Comparison of ENCODE assay signal across 18 cellular contexts in the genomic region with DNA sequence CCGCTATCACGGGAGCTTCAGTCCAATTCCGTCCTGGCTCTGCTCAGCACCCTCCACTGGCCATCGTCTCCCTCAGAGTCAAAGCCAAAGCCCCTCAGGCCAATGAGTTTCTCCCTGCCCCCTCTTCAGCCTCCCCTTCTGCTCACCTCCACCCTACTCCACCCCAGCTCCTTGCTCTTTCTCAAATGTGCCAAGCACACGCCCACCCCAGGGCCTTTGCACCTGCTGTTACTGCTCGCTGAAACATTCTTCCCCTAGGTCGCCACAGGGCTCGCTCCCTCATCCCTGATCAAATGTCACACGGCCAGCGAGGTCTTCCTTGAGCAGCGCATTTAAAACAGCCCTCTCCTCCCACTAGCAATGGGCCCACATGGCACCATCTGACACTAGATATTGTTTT. TPM values are rescaled to one million over a fixed set of nuclear protein-coding genes. Genes with fewer than 3 reads are reported as not detected.
DNase-seq lines count a peak whose midpoint lies in the region; ATAC-seq, FAIRE-seq and TF ChIP-seq lines count a peak whose summit lies in the region.
"Had no signal": no experiment of that assay in that cellular context is flagged by ENCODE, and none has a peak within 500 bp of the region (broad histone marks: within the 10 kb centered on the region; RNA-seq: fewer than 3 reads in every experiment).

No MANE protein-coding gene starts in this region.

- peaks cover 0 to 1% (median 0%) of the 10 kb centered on the region in 3 donors for H3K36me3 Mint-ChIP-seq in CD8-positive, alpha-beta memory T cell

- no peak overlapping the region for H4K8ac ChIP-seq in H1 (ENCODE audit: extremely low read depth, insufficient read depth, low read length)

- no peak overlapping the region for H3K4ac ChIP-seq in H1 (replicated peaks; ENCODE audit: insufficient read length, low read depth, low read length)

- TF ChIP-seq EP300 in H1 (IDR thresholded peaks at IDR 0.05; ENCODE audit: borderline replicate concordance in 1 of 2, low read depth in 2 of 2, low read length in 2 of 2): no peak
- TF ChIP-seq EP300 in ovary (IDR thresholded peaks at IDR 0.05): no peak

- H3K9me3 ChIP-seq in BLaER1 treated with 17β-estradiol and CSF1 and Interleukin-3, amounts not matched to agents 10 nM and 100 nM (replicated peaks in 1 of 11): no peaks in the 10 kb centered on the region
- H3K9me3 ChIP-seq in CD8-positive, alpha-beta memory T cell (ENCODE audit: low read length): no peaks in the 10 kb centered on the region
- no peaks in the 10 kb centered on the region for H3K9me3 ChIP-seq in H1 (ENCODE audit: insufficient read depth in 2 of 2, low read depth in 1 of 2, low read length in 1 of 2)
- H3K9me3 ChIP-seq in ovary: no peaks in the 10 kb centered on the region
- H3K9me3 ChIP-seq: pancreas had no signal

- H2BK15ac ChIP-seq in H1 (ENCODE audit: low read length): no peak overlapping the region

- TF ChIP-seq POLR2A in H1 (IDR thresholded peaks at IDR 0.05; ENCODE audit: control extremely low read depth in 1 of 2, low read depth in 2 of 2, low read length in 2 of 2) (no peak), ovary (IDR thresholded peaks at IDR 0.05) (no peak), erythroblast (IDR thresholded peaks at IDR 0.05; ENCODE audit: low read length) (no peak)

- H2BK120ac ChIP-seq in H1 (replicated peaks; ENCODE audit: low read depth, low read length): no peak overlapping the region

- H3K23me2 ChIP-seq in H1 (ENCODE audit: low read depth, low read length): peaks cover 1% of the 10 kb centered on the region; the same call in 1 of the 2 replicates

- no peak overlapping the region for H3K23ac ChIP-seq in H1 (ENCODE audit: insufficient read length)

- FAIRE-seq in H1 (lab: Jason Lieb, UNC): no peak
- FAIRE-seq: keratinocyte, pancreas had no signal

- no peak for TF ChIP-seq CTCF in H1 (IDR thresholded peaks at IDR 0.05; ENCODE audit: control extremely low read depth in 1 of 3, insufficient read depth in 1 of 3, low read depth in 1 of 3, low read length in 3 of 3)
- TF ChIP-seq CTCF in ovary (IDR thresholded peaks at IDR 0.05): no peak

- WGBS in H1 (ENCODE audit: extremely low coverage in 1 of 2, insufficient coverage in 1 of 2, insufficient read length in 1 of 2, insufficient replicate concordance in 2 of 2, low coverage in 1 of 2, low lambda C conversion rate in 2 of 2, missing lambda C conversion rate in 1 of 2), 2 experiments: 92% methylated on average over 11 of the region's 11 CpGs; no CpG with 5 or more reads in 1 of the 2 experiments
- 85 to 92% (median 88%) methylated on average over 11 of the region's 11 CpGs for WGBS in ovary, 3 donors

- peak overlapping the region in 1 of 7 donors; percentile 44 for H3K4me3 Mint-ChIP-seq in CD8-positive, alpha-beta memory T cell
- H3K4me3 Mint-ChIP-seq: activated naive CD4-positive, alpha-beta T cell treated with anti-CD3 and anti-CD28 coated beads, Interleukin-2, amount 10 ng/mL, durations not matched to agents 7 days and 5 days had no signal

- no peak overlapping the region for H2BK5ac ChIP-seq in H1 (ENCODE audit: low read depth, low read length)

- H3K36me3 ChIP-seq in BLaER1 treated with 17β-estradiol and CSF1 and Interleukin-3, amounts not matched to agents 10 nM and 100 nM: no peaks in the 10 kb centered on the region
- no peaks in the 10 kb centered on the region for H3K36me3 ChIP-seq in CD8-positive, alpha-beta memory T cell (ENCODE audit: insufficient read depth, low read length)
- no peaks in the 10 kb centered on the region for H3K36me3 ChIP-seq in H1 (ENCODE audit: control insufficient read depth in 2 of 4, insufficient read depth in 4 of 4, low read length in 3 of 4)
- H3K36me3 ChIP-seq in ovary: no peaks in the 10 kb centered on the region
- H3K36me3 ChIP-seq: pancreas had no signal

- DNase-seq in CD8-positive, alpha-beta memory T cell: no peak
- DNase-seq in H1 (ENCODE audit: low read depth in 1 of 2, low spot score in 2 of 2): no peak
- DNase-seq in ovary: peak in 2 of 5 donors; percentile 44 to 57
- no peak for DNase-seq in cerebellum (ENCODE audit: low spot score)
- DNase-seq in erythroblast (lab: John Stamatoyannopoulos, UW): no peak
- DNase-seq: activated CD8-positive, alpha-beta memory T cell treated with anti-CD3 and anti-CD28 coated beads, Interleukin-2, amount 50 U/mL, for 4 hours; activated naive CD4-positive, alpha-beta T cell treated with anti-CD3 and anti-CD28 coated beads, Interleukin-2, amount 10 ng/mL, durations not matched to agents 7 days and 5 days; DMS 273 treated with DMSO at 0.1 percent for 48 hours; effector CD8-positive, alpha-beta T cell; NCI-H2029; NCI-H510A; pancreas; stimulated activated CD4-positive, alpha-beta T cell treated with anti-CD3 and anti-CD28 coated beads, Interleukin-4, amount 100 ng/mL, for 24 hours; T-helper 1 cell had no signal

- H3K4me3 ChIP-seq in BLaER1 treated with 17β-estradiol and CSF1 and Interleukin-3, amounts not matched to agents 10 nM and 100 nM: no peak overlapping the region; a peak in 1 of 20 replicates
- no peak overlapping the region for H3K4me3 ChIP-seq in CD8-positive, alpha-beta memory T cell (ENCODE audit: low read length)
- H3K4me3 ChIP-seq in H1 (ENCODE audit: extremely low read depth in 1 of 4, insufficient read depth in 2 of 4, low read depth in 3 of 4, low read length in 4 of 4): no peak overlapping the region
- H3K4me3 ChIP-seq in ovary: no peak overlapping the region
- H3K4me3 ChIP-seq: pancreas, skin epidermis had no signal

- no peaks in the 10 kb centered on the region for H3K27me3 Mint-ChIP-seq in CD8-positive, alpha-beta memory T cell

- H3K9me3 Mint-ChIP-seq in CD8-positive, alpha-beta memory T cell: no peaks in the 10 kb centered on the region
- H3K9me3 Mint-ChIP-seq: activated naive CD4-positive, alpha-beta T cell treated with anti-CD3 and anti-CD28 coated beads, Interleukin-2, amount 10 ng/mL, durations not matched to agents 7 days and 5 days had no signal

- H3K4me1 ChIP-seq in BLaER1 treated with 17β-estradiol and CSF1 and Interleukin-3, amounts not matched to agents 10 nM and 100 nM: peaks cover 96 to 100% (median 100%) of the 10 kb centered on the region in 10 experiments
- H3K4me1 ChIP-seq in CD8-positive, alpha-beta memory T cell (ENCODE audit: insufficient read depth, low read length): peaks cover 57% of the 10 kb centered on the region
- H3K4me1 ChIP-seq in H1 (replicated peaks in 1 of 4; ENCODE audit: control insufficient read depth in 3 of 4, insufficient read depth in 4 of 4, low read length in 3 of 4): no peaks in the 10 kb centered on the region; a peak in 1 of 7 replicates
- H3K4me1 ChIP-seq in ovary (ENCODE audit: insufficient read depth): peaks cover 41% of the 10 kb centered on the region

- intact Hi-C loops in ovary (cut with DNase I): loop anchor here in 2 of 4 donors (5.0 to 10.0 kb wide), 3 partner anchors 33 to 76 kb away; a partner anchor contains a TSS

- TF ChIP-seq RAD21 in H1 (IDR thresholded peaks at IDR 0.05 in 1 of 2, conservative IDR thresholded peaks at IDR 0.05 in 1 of 2; ENCODE audit: low read depth in 2 of 2, low read length in 2 of 2): no peak

- no peak overlapping the region for H2BK12ac ChIP-seq in H1 (ENCODE audit: low read depth, low read length)

- H3K4me2 ChIP-seq in BLaER1 treated with 17β-estradiol and CSF1 and Interleukin-3, amounts not matched to agents 10 nM and 100 nM: peak overlapping the region; percentile 66 to 100 (median 88)
- no peak overlapping the region for H3K4me2 ChIP-seq in H1 (ENCODE audit: insufficient read depth in 1 of 2, low read depth in 2 of 2, low read length in 2 of 2)

- no peak overlapping the region for H4K5ac ChIP-seq in H1 (ENCODE audit: insufficient read length, low read depth, low read length)

- H3K79me1 ChIP-seq in H1 (ENCODE audit: low read depth, low read length): no peaks in the 10 kb centered on the region; the same call in 1 of the 2 replicates

- peak overlapping the region in 6 of 8 donors; percentile 57 to 98 (median 74) for H3K27ac Mint-ChIP-seq in CD8-positive, alpha-beta memory T cell

- H3K56ac ChIP-seq in H1 (replicated peaks; ENCODE audit: insufficient read length, low read depth, low read length): no peak overlapping the region

- H4K91ac ChIP-seq in H1 (replicated peaks; ENCODE audit: insufficient read length, low read length): no peak overlapping the region

- H3K9ac ChIP-seq in BLaER1 treated with 17β-estradiol and CSF1 and Interleukin-3, amounts not matched to agents 10 nM and 100 nM: peak overlapping the region in 4 of 11 experiments; percentile 6 to 83 (median 48); a peak in 4 of 22 replicates
- no peak overlapping the region for H3K9ac ChIP-seq in H1 (replicated peaks in 1 of 4; ENCODE audit: extremely low read depth in 1 of 4, low read depth in 3 of 4, low read length in 3 of 4)

- no peaks in the 10 kb centered on the region for H3K79me2 ChIP-seq in H1 (ENCODE audit: control insufficient read depth in 1 of 2, insufficient read depth in 2 of 2, low read length in 2 of 2)

- H3K18ac ChIP-seq in H1 (ENCODE audit: extremely low read depth, low read length): no peak overlapping the region

- H2AK5ac ChIP-seq in H1 (ENCODE audit: low read depth, low read length): no peak overlapping the region

- H3K14ac ChIP-seq in H1 (ENCODE audit: insufficient read length): no peak overlapping the region

- H3K27me3 ChIP-seq in BLaER1 treated with 17β-estradiol and CSF1 and Interleukin-3, amounts not matched to agents 10 nM and 100 nM: no peaks in the 10 kb centered on the region
- no peaks in the 10 kb centered on the region for H3K27me3 ChIP-seq in CD8-positive, alpha-beta memory T cell (ENCODE audit: insufficient read depth, low read length, poor library complexity, severe bottlenecking)
- H3K27me3 ChIP-seq in H1 (replicated peaks in 1 of 4; ENCODE audit: control insufficient read depth in 3 of 4, extremely low read depth in 1 of 4, insufficient read depth in 3 of 4, low read length in 3 of 4): no peaks in the 10 kb centered on the region; a peak in 1 of 7 replicates
- H3K27me3 ChIP-seq in ovary: no peaks in the 10 kb centered on the region
- H3K27me3 ChIP-seq: pancreas had no signal

- ATAC-seq in GM19351 (IDR thresholded peaks at IDR 0.05; ENCODE audit: unreplicated experiment): no peak

- CTCF ChIA-PET in CD8-positive, alpha-beta memory T cell (lab: Charles Lee): interaction anchor here (0.9 to 4.5 kb wide), 2 partner anchors 10 to 62 kb away, joined by 3 to 33 read pairs; no protein-coding TSS in a partner anchor
- CTCF ChIA-PET in H1 (lab: Charles Lee; ENCODE audit: partially characterized antibody): interaction anchor here (1.1 to 4.5 kb wide), 5 partner anchors 8 to 38 kb away, joined by 4 to 43 read pairs (median 10); a partner anchor contains a TSS

- H3K27ac ChIP-seq in BLaER1 treated with 17β-estradiol and CSF1 and Interleukin-3, amounts not matched to agents 10 nM and 100 nM: peak overlapping the region in 9 of 11 experiments; percentile 85 to 96 (median 92); a peak in 19 of 22 replicates
- peak overlapping the region; percentile 48 for H3K27ac ChIP-seq in CD8-positive, alpha-beta memory T cell (ENCODE audit: low read depth, low read length)
- H3K27ac ChIP-seq in H1 (ENCODE audit: low read depth, low read length) (no peak overlapping the region), ovary (peak overlapping the region; percentile 81 to 83)

- no peaks in the 10 kb centered on the region for H4K20me1 ChIP-seq in BLaER1 treated with 17β-estradiol and CSF1 and Interleukin-3, amounts not matched to agents 10 nM and 100 nM
- peaks cover 0 to 1% of the 10 kb centered on the region in 2 experiments for H4K20me1 ChIP-seq in H1 (replicated peaks in 1 of 2; ENCODE audit: control insufficient read depth in 1 of 2, insufficient read depth in 2 of 2, low read length in 2 of 2)

- peaks cover 36 to 60% (median 43%) of the 10 kb centered on the region in 3 donors for H3K4me1 Mint-ChIP-seq in CD8-positive, alpha-beta memory T cell

- POLR2A ChIA-PET in CD8-positive, alpha-beta memory T cell (lab: Charles Lee): interaction anchor here (1.4 kb wide), 1 partner anchor 68 kb away, joined by 3 read pairs; no protein-coding TSS in a partner anchor
- POLR2A ChIA-PET in H1 (lab: Charles Lee; ENCODE audit: partially characterized antibody): interaction anchor here (1.0 kb wide), 1 partner anchor 39 kb away, joined by 3 read pairs; no protein-coding TSS in a partner anchor

- no peak overlapping the region for H2AFZ ChIP-seq in H1 (ENCODE audit: low read length)

- no peak overlapping the region for H2BK20ac ChIP-seq in H1 (ENCODE audit: low read length)

RNA-seq across cellular contexts. Expression of a gene that starts 6.3 kb away (rescaled TPM):
- 10 to 100 TPM; 18.9 to 19.3 TPM for total RNA-seq in CD8-positive, alpha-beta memory T cell
- 7.9 TPM for polyA plus RNA-seq in CD8-positive, alpha-beta memory T cell
- 4.2 and 4.4 TPM in 2 replicates for total RNA-seq in H1 (2021; fragmentation: NEBNext Ultra II Directional; extraction: Animal tissue kit (Norgen Biotek cat#: 25700))
- polyA plus RNA-seq in H1 (2011; rRNA removed) (1.8 and 3.2 TPM in 2 replicates), ovary (100 to 1,000 TPM in 1 of 2 donors, 10 to 100 TPM in 1; 54.7 to 191 TPM)
- polyA plus RNA-seq in H1 (2011; cell fraction: cytosol; rRNA removed): 1.1 TPM
- 2.7 TPM for polyA plus RNA-seq in H1 (2011; cell fraction: nucleus; rRNA removed)
- 3.7 to 5.2 TPM (median 4.0 TPM) in 4 replicates for polyA plus RNA-seq in H1 (2012, experiment 1 of 2)
- polyA plus RNA-seq in H1 (2012, experiment 2 of 2): 2.6 TPM
- 6.7 TPM for polyA plus RNA-seq in H1 (2013, experiment 1 of 2)
- 7.6 TPM for polyA plus RNA-seq in H1 (2013, experiment 2 of 2)
- 1.4 and 2.4 TPM in 2 replicates for polyA minus RNA-seq in H1 (2011; rRNA and poly(A)+ RNA removed)
- polyA minus RNA-seq in H1 (2011; cell fraction: cytosol; rRNA and poly(A)+ RNA removed): 2.3 TPM
- 2.5 TPM for polyA minus RNA-seq in H1 (2011; cell fraction: nucleus; rRNA and poly(A)+ RNA removed)
- total RNA-seq in ovary (100 to 1,000 TPM in 5 of 7 donors, 10 to 100 TPM in 2; 59.7 to 298 (median 217) TPM), cerebellum (3.2 TPM)

RNA-seq across cellular contexts. Expression of a gene that starts 16.7 kb away (rescaled TPM):
- 10 to 100 TPM; 15.8 to 20.0 TPM for total RNA-seq in CD8-positive, alpha-beta memory T cell
- 0.23 TPM for polyA plus RNA-seq in CD8-positive, alpha-beta memory T cell
- 35.9 and 37.9 TPM in 2 replicates for total RNA-seq in H1 (2021; fragmentation: NEBNext Ultra II Directional; extraction: Animal tissue kit (Norgen Biotek cat#: 25700))
- 39.2 and 44.1 TPM in 2 replicates for polyA plus RNA-seq in H1 (2011; rRNA removed)
- polyA plus RNA-seq in H1 (2011; cell fraction: cytosol; rRNA removed): 45.5 TPM
- 32.0 TPM for polyA plus RNA-seq in H1 (2011; cell fraction: nucleus; rRNA removed)
- 32.5 to 48.8 TPM (median 43.2 TPM) in 4 replicates for polyA plus RNA-seq in H1 (2012, experiment 1 of 2)
- 31.3 TPM for polyA plus RNA-seq in H1 (2012, experiment 2 of 2)
- 26.6 TPM for polyA plus RNA-seq in H1 (2013, experiment 1 of 2)
- polyA plus RNA-seq in H1 (2013, experiment 2 of 2): 24.9 TPM
- 9.5 and 12.8 TPM in 2 replicates for polyA minus RNA-seq in H1 (2011; rRNA and poly(A)+ RNA removed)
- polyA minus RNA-seq in H1 (2011; cell fraction: cytosol; rRNA and poly(A)+ RNA removed): 2.6 TPM
- 6.3 TPM for polyA minus RNA-seq in H1 (2011; cell fraction: nucleus; rRNA and poly(A)+ RNA removed)
- 100 to 1,000 TPM in 6 of 7 donors, 10 to 100 TPM in 1; 30.9 to 174 (median 151) TPM for total RNA-seq in ovary
- polyA plus RNA-seq in ovary: 10 to 100 TPM; 37.7 to 87.4 TPM
- 23.0 TPM for total RNA-seq in cerebellum

RNA-seq across cellular contexts. Expression of a gene that starts 38.6 kb away (rescaled TPM):
- total RNA-seq in CD8-positive, alpha-beta memory T cell: 10 to 100 TPM; 52.3 to 54.0 TPM
- 54.7 TPM for polyA plus RNA-seq in CD8-positive, alpha-beta memory T cell
- total RNA-seq in H1 (2021; fragmentation: NEBNext Ultra II Directional; extraction: Animal tissue kit (Norgen Biotek cat#: 25700)): 37.7 and 43.7 TPM in 2 replicates
- polyA plus RNA-seq in H1 (2011; rRNA removed): 64.4 and 72.9 TPM in 2 replicates
- 60.4 TPM for polyA plus RNA-seq in H1 (2011; cell fraction: cytosol; rRNA removed)
- 54.5 TPM for polyA plus RNA-seq in H1 (2011; cell fraction: nucleus; rRNA removed)
- 22.5 to 37.7 TPM (median 31.4 TPM) in 4 replicates for polyA plus RNA-seq in H1 (2012, experiment 1 of 2)
- 33.2 TPM for polyA plus RNA-seq in H1 (2012, experiment 2 of 2)
- 27.2 TPM for polyA plus RNA-seq in H1 (2013, experiment 1 of 2)
- 27.7 TPM for polyA plus RNA-seq in H1 (2013, experiment 2 of 2)
- polyA minus RNA-seq in H1 (2011; rRNA and poly(A)+ RNA removed): 40.3 and 44.6 TPM in 2 replicates
- polyA minus RNA-seq in H1 (2011; cell fraction: cytosol; rRNA and poly(A)+ RNA removed): 18.6 TPM
- 23.3 TPM for polyA minus RNA-seq in H1 (2011; cell fraction: nucleus; rRNA and poly(A)+ RNA removed)
- total RNA-seq in ovary: 100 to 1,000 TPM in 5 of 7 donors, 10 to 100 TPM in 2; 58.5 to 141 (median 111) TPM
- polyA plus RNA-seq in ovary: 100 to 1,000 TPM in 1 of 2 donors, 10 to 100 TPM in 1; 52.5 to 145 TPM
- 18.8 TPM for total RNA-seq in cerebellum

RNA-seq across cellular contexts. Expression of a gene that starts 56.1 kb away (rescaled TPM):
- total RNA-seq in CD8-positive, alpha-beta memory T cell: 10 to 100 TPM; 32.9 to 43.2 TPM
- 28.7 TPM for polyA plus RNA-seq in CD8-positive, alpha-beta memory T cell
- total RNA-seq in H1 (2021; fragmentation: NEBNext Ultra II Directional; extraction: Animal tissue kit (Norgen Biotek cat#: 25700)): 21.8 and 27.0 TPM in 2 replicates
- polyA plus RNA-seq in H1 (2011; rRNA removed) (34.1 and 49.5 TPM in 2 replicates), ovary (10 to 100 TPM in 1 of 2 donors, 1 to 10 TPM in 1; 2.2 to 34.0 TPM)
- polyA plus RNA-seq in H1 (2011; cell fraction: cytosol; rRNA removed): 27.6 TPM
- polyA plus RNA-seq in H1 (2011; cell fraction: nucleus; rRNA removed): 38.3 TPM
- 11.6 to 21.8 TPM (median 18.9 TPM) in 4 replicates for polyA plus RNA-seq in H1 (2012, experiment 1 of 2)
- 18.6 TPM for polyA plus RNA-seq in H1 (2012, experiment 2 of 2)
- polyA plus RNA-seq in H1 (2013, experiment 1 of 2): 26.2 TPM
- 25.6 TPM for polyA plus RNA-seq in H1 (2013, experiment 2 of 2)
- 16.4 and 19.0 TPM in 2 replicates for polyA minus RNA-seq in H1 (2011; rRNA and poly(A)+ RNA removed)
- 32.7 TPM for polyA minus RNA-seq in H1 (2011; cell fraction: cytosol; rRNA and poly(A)+ RNA removed)
- 24.5 TPM for polyA minus RNA-seq in H1 (2011; cell fraction: nucleus; rRNA and poly(A)+ RNA removed)
- total RNA-seq in ovary (10 to 100 TPM; 29.5 to 58.4 (median 46.4) TPM), cerebellum (9.0 TPM)

RNA-seq across cellular contexts. Expression of a gene that starts 58.1 kb away (rescaled TPM):
- 100 to 1,000 TPM; 110 to 111 TPM for total RNA-seq in CD8-positive, alpha-beta memory T cell
- polyA plus RNA-seq in CD8-positive, alpha-beta memory T cell: 68.0 TPM
- 62.4 and 63.7 TPM in 2 replicates for total RNA-seq in H1 (2021; fragmentation: NEBNext Ultra II Directional; extraction: Animal tissue kit (Norgen Biotek cat#: 25700))
- 83.0 and 125 TPM in 2 replicates for polyA plus RNA-seq in H1 (2011; rRNA removed)
- polyA plus RNA-seq in H1 (2011; cell fraction: cytosol; rRNA removed): 71.0 TPM
- 156 TPM for polyA plus RNA-seq in H1 (2011; cell fraction: nucleus; rRNA removed)
- polyA plus RNA-seq in H1 (2012, experiment 1 of 2): 56.8 to 70.0 TPM (median 66.4 TPM) in 4 replicates
- 58.0 TPM for polyA plus RNA-seq in H1 (2012, experiment 2 of 2)
- 38.7 TPM for polyA plus RNA-seq in H1 (2013, experiment 1 of 2)
- 35.7 TPM for polyA plus RNA-seq in H1 (2013, experiment 2 of 2)
- 55.2 and 85.0 TPM in 2 replicates for polyA minus RNA-seq in H1 (2011; rRNA and poly(A)+ RNA removed)
- polyA minus RNA-seq in H1 (2011; cell fraction: cytosol; rRNA and poly(A)+ RNA removed): 72.3 TPM
- polyA minus RNA-seq in H1 (2011; cell fraction: nucleus; rRNA and poly(A)+ RNA removed): 52.7 TPM
- total RNA-seq in ovary: 100 to 1,000 TPM; 111 to 209 (median 158) TPM
- 100 to 1,000 TPM in 1 of 2 donors, 10 to 100 TPM in 1; 18.9 to 108 TPM for polyA plus RNA-seq in ovary
- total RNA-seq in cerebellum: 20.3 TPM

Comparison
In these comparisons a context has a peak if more than half of its experiments do, and no peak if none do; other contexts are left out.
1. H3K4me2 ChIP-seq: peak in BLaER1 treated with 17β-estradiol and CSF1 and Interleukin-3, amounts not matched to agents 10 nM and 100 nM (11 of 11); none in H1 (0 of 2).